In genomic region chr12:109098142-109098652, GRCh38 we compare ENCODE assay signal across 8 cellular contexts. TPM values are rescaled to one million over a fixed set of nuclear protein-coding genes. Genes with fewer than 3 reads are reported as not detected.
DNase-seq lines count a peak whose midpoint lies in the region; ATAC-seq and TF ChIP-seq lines count a peak whose summit lies in the region.

No MANE protein-coding gene starts in this region.

- TF ChIP-seq EP300 in esophagus muscularis mucosa (IDR thresholded peaks at IDR 0.05), result no peak

- peak overlapping the region; percentile 92 to 97 (median 95) for H3K4me3 Mint-ChIP-seq in nephron

- intact Hi-C loops in esophagus muscularis mucosa (cut with DNase I), result no loop called here

- peak; percentile 20 for ATAC-seq in GM18868 (IDR thresholded peaks at IDR 0.05; ENCODE audit: unreplicated experiment)
- ATAC-seq in HG03066 (IDR thresholded peaks at IDR 0.05; ENCODE audit: low read depth, unreplicated experiment), result peak; percentile 35

- POLR2A ChIA-PET in AG04449 (lab: Yijun Ruan, JAX), result interaction anchor here (0.8 to 1.2 kb wide), 2 partner anchors 14 to 287 kb away, joined by 3 read pairs; no protein-coding TSS in a partner anchor

- TF ChIP-seq POLR2A in esophagus muscularis mucosa (IDR thresholded peaks at IDR 0.05; ENCODE audit: low read depth), result peak; percentile 15

- H3K27me3 ChIP-seq in esophagus muscularis mucosa, result peaks cover 0 to 3% (median 0%) of the 10 kb centered on the region in 4 donors

- H3K36me3 Mint-ChIP-seq in nephron (ENCODE audit: low read depth), result peaks cover 32% of the 10 kb centered on the region

- peak overlapping the region; percentile 79 for H3K4me3 ChIP-seq in AG04449 (ENCODE audit: low read depth, low read length)
- H3K4me3 ChIP-seq in esophagus muscularis mucosa, result peak overlapping the region; percentile 70 to 95 (median 83)

- peaks cover 31% of the 10 kb centered on the region for H3K4me1 Mint-ChIP-seq in nephron

- CTCF ChIA-PET in AG04449 (lab: Yijun Ruan, JAX), result interaction anchor here (1.5 to 6.4 kb wide), 5 partner anchors 13 to 292 kb away, joined by 4 to 61 read pairs (median 6); no protein-coding TSS in a partner anchor

- TF ChIP-seq CTCF in AG04449 (IDR thresholded peaks at IDR 0.05; ENCODE audit: insufficient read depth, low read length, missing control alignments) (no peak), esophagus muscularis mucosa (IDR thresholded peaks at IDR 0.05) (no peak), nephron (IDR thresholded peaks at IDR 0.05; ENCODE audit: unreplicated experiment in 3 of 3) (no peak)

- H3K9me3 ChIP-seq in esophagus muscularis mucosa, result no peaks in the 10 kb centered on the region

- peak overlapping the region; percentile 64 to 97 (median 95) for H3K27ac Mint-ChIP-seq in nephron

- no peaks in the 10 kb centered on the region for H3K9me3 Mint-ChIP-seq in nephron

- DNase-seq in AG04449 (ENCODE audit: low read depth, low spot score) (no peak), T follicular helper cell (ENCODE audit: low read depth) (peak; percentile 12), esophagus muscularis mucosa (ENCODE audit: extremely low spot score) (no peak), GDM1 (lab: John Stamatoyannopoulos, UW) (no peak)
- DNase-seq in activated effector memory CD4-positive, alpha-beta T cell treated with Interleukin-2 at 50 U/mL for 16 hours, result no peak

- H3K27me3 Mint-ChIP-seq in nephron (ENCODE audit: low read depth), result no peaks in the 10 kb centered on the region

- peaks cover 22 to 43% (median 40%) of the 10 kb centered on the region in 4 donors for H3K4me1 ChIP-seq in esophagus muscularis mucosa

- H3K27ac ChIP-seq in esophagus muscularis mucosa (replicated peaks in 1 of 4), result peak overlapping the region; percentile 84 to 93 (median 90)

- 3% methylated on average over 6 of the region's 38 CpGs for WGBS in esophagus muscularis mucosa

- peaks cover 9 to 33% (median 22%) of the 10 kb centered on the region in 4 donors for H3K36me3 ChIP-seq in esophagus muscularis mucosa

RNA-seq across cellular contexts. Expression of gene UNG, which starts 0.8 kb away (rescaled TPM):
- total RNA-seq in esophagus muscularis mucosa, result 10 to 100 TPM; 11.2 to 18.4 (median 14.3) TPM

RNA-seq across cellular contexts. Expression of gene ALKBH2, which starts 4.9 kb away (rescaled TPM):
- 10 to 100 TPM; 10.4 to 19.0 (median 13.6) TPM for total RNA-seq in esophagus muscularis mucosa

RNA-seq across cellular contexts. Expression of gene ACACB, which starts 18.2 kb away (rescaled TPM):
- 100 to 1,000 TPM in 2 of 4 donors, 10 to 100 TPM in 2; 59.6 to 134 (median 108) TPM for total RNA-seq in esophagus muscularis mucosa

RNA-seq across cellular contexts. Expression of gene USP30, which starts 45.8 kb away (rescaled TPM):
- total RNA-seq in esophagus muscularis mucosa, result 10 to 100 TPM in 3 of 4 donors, 1 to 10 TPM in 1; 6.2 to 14.6 (median 12.2) TPM
